In genomic region chr3:100210777-100211145, GRCh38 we compare ENCODE assay signal across 1 cellular context.
TF ChIP-seq lines count a peak whose summit lies in the region.

No MANE protein-coding gene starts in this region.

TF ChIP-seq in IMR-90, 13 proteins besides CTCF, POLR2A, EP300 and RAD21 (continued from another document):
- no peak for TF ChIP-seq ELK1 (IDR thresholded peaks at IDR 0.05; ENCODE audit: borderline replicate concordance, low read depth, low read length)
- TF ChIP-seq RCOR1 (IDR thresholded peaks at IDR 0.05; ENCODE audit: insufficient replicate concordance, low read length): peak; percentile 48
TF ChIP-seq in IMR-90: peak in this region for 5.
